Comparison of ENCODE assay signal across 8 cellular contexts in genomic region chr12:56565510-56566101, GRCh38. TPM values are rescaled to one million over a fixed set of nuclear protein-coding genes. Genes with fewer than 3 reads are reported as not detected.
DNase-seq lines count a peak whose midpoint lies in the region; ATAC-seq lines count a peak whose summit lies in the region.

No MANE protein-coding gene starts in this region.

- H3K4me1 Mint-ChIP-seq in activated T-helper 1 cell treated with anti-CD3 and anti-CD28 coated beads, Interleukin-12 subunit alpha, Interleukin-12 subunit beta, Interleukin-2, Interleukin-4 antibody, amounts not matched to agents 30 ng/mL and 10 ng/mL and 1 ng/mL, durations not matched to agents 14 hours and 24 hours and 36 hours (ENCODE audit: low read depth) = peaks cover 30% of the 10 kb centered on the region

- peak overlapping the region; percentile 11 for H3K4me3 Mint-ChIP-seq in activated T-helper 1 cell treated with anti-CD3 and anti-CD28 coated beads, Interleukin-12 subunit alpha, Interleukin-12 subunit beta, Interleukin-2, Interleukin-4 antibody, amounts not matched to agents 30 ng/mL and 10 ng/mL and 1 ng/mL, durations not matched to agents 14 hours and 24 hours and 36 hours

- H3K9me3 Mint-ChIP-seq in activated T-helper 1 cell treated with anti-CD3 and anti-CD28 coated beads, Interleukin-12 subunit alpha, Interleukin-12 subunit beta, Interleukin-2, Interleukin-4 antibody, amounts not matched to agents 30 ng/mL and 10 ng/mL and 1 ng/mL, durations not matched to agents 14 hours and 24 hours and 36 hours = no peaks in the 10 kb centered on the region

- peak; percentile 92 for ATAC-seq in Right ventricle myocardium inferior
- no peak for ATAC-seq in HG02970 (IDR thresholded peaks at IDR 0.05; ENCODE audit: low FRiP score, unreplicated experiment)

- H3K27ac Mint-ChIP-seq in activated T-helper 1 cell treated with anti-CD3 and anti-CD28 coated beads, Interleukin-12 subunit alpha, Interleukin-12 subunit beta, Interleukin-2, Interleukin-4 antibody, amounts not matched to agents 30 ng/mL and 10 ng/mL and 1 ng/mL, durations not matched to agents 14 hours and 24 hours and 36 hours = peak overlapping the region; percentile 32

- intact Hi-C loops in activated T-helper 1 cell treated with anti-CD3 and anti-CD28 coated beads, Interleukin-12 subunit alpha, Interleukin-12 subunit beta, Interleukin-2, Interleukin-4 antibody, amounts not matched to agents 30 ng/mL and 10 ng/mL and 1 ng/mL, durations not matched to agents 14 hours and 24 hours and 36 hours (cut with micrococcal nuclease) = no loop called here
- intact Hi-C loops in Right ventricle myocardium inferior (cut with DNase I) = no loop called here
- intact Hi-C loops in posterior vena cava (cut with DNase I) = no loop called here

- H3K27me3 Mint-ChIP-seq in activated T-helper 1 cell treated with anti-CD3 and anti-CD28 coated beads, Interleukin-12 subunit alpha, Interleukin-12 subunit beta, Interleukin-2, Interleukin-4 antibody, amounts not matched to agents 30 ng/mL and 10 ng/mL and 1 ng/mL, durations not matched to agents 14 hours and 24 hours and 36 hours (ENCODE audit: insufficient read depth) = no peaks in the 10 kb centered on the region

- DNase-seq in activated T-cell treated with anti-CD3 and anti-CD28 coated beads for 1 hour (ENCODE audit: low read depth) (peak; percentile 9), activated T-cell treated with anti-CD3 and anti-CD28 coated beads for 4 hours (no peak), LHCN-M2 (ENCODE audit: low read depth) (peak; percentile 86), Right ventricle myocardium inferior (ENCODE audit: missing footprints) (peak; percentile 88), posterior vena cava (ENCODE audit: low spot score) (peak; percentile 91), NCI-H187 treated with DMSO at 0.1 percent for 48 hours (lab: John Stamatoyannopoulos, UW) (no peak)
- DNase-seq in activated T-helper 1 cell treated with anti-CD3 and anti-CD28 coated beads, Interleukin-12 subunit alpha, Interleukin-12 subunit beta, Interleukin-2, Interleukin-4 antibody, amounts not matched to agents 30 ng/mL and 10 ng/mL and 1 ng/mL, durations not matched to agents 14 hours and 24 hours and 36 hours (ENCODE audit: low spot score) = no peak

- H3K36me3 Mint-ChIP-seq in activated T-helper 1 cell treated with anti-CD3 and anti-CD28 coated beads, Interleukin-12 subunit alpha, Interleukin-12 subunit beta, Interleukin-2, Interleukin-4 antibody, amounts not matched to agents 30 ng/mL and 10 ng/mL and 1 ng/mL, durations not matched to agents 14 hours and 24 hours and 36 hours (ENCODE audit: low read depth) = no peaks in the 10 kb centered on the region

RNA-seq across cellular contexts. Expression of gene RBMS2, which starts 44.0 kb away (rescaled TPM):
- 12.1 and 13.0 TPM in 2 replicates for total RNA-seq in LHCN-M2 (2014; rRNA removed)
- 37.9 TPM for polyA plus RNA-seq in LHCN-M2 (2012)
- 4.0 and 6.5 TPM in 2 replicates for total RNA-seq in activated T-helper 1 cell treated with anti-CD3 and anti-CD28 coated beads, Interleukin-12 subunit alpha, Interleukin-12 subunit beta, Interleukin-2, Interleukin-4 antibody, amounts not matched to agents 30 ng/mL and 10 ng/mL and 1 ng/mL, durations not matched to agents 14 hours and 24 hours and 36 hours
- total RNA-seq in Right ventricle myocardium inferior = 30.2 TPM
- 10 to 100 TPM; 57.2 to 60.5 TPM for total RNA-seq in posterior vena cava

Comparison
In these comparisons a context has a peak if more than half of its experiments do, and no peak if none do; other contexts are left out.
1. DNase-seq: peak in activated T-cell treated with anti-CD3 and anti-CD28 coated beads for 1 hour (single experiment), LHCN-M2 (single experiment), Right ventricle myocardium inferior (single experiment) and posterior vena cava (single experiment); none in activated T-cell treated with anti-CD3 and anti-CD28 coated beads for 4 hours (single experiment), activated T-helper 1 cell treated with anti-CD3 and anti-CD28 coated beads, Interleukin-12 subunit alpha, Interleukin-12 subunit beta, Interleukin-2, Interleukin-4 antibody, amounts not matched to agents 30 ng/mL and 10 ng/mL and 1 ng/mL, durations not matched to agents 14 hours and 24 hours and 36 hours (single experiment) and NCI-H187 treated with DMSO at 0.1 percent for 48 hours (single experiment).